In genomic region chr9:11933926-11934325, GRCh38 we compare ENCODE assay signal across 15 cellular contexts.
DNase-seq lines count a peak whose midpoint lies in the region; ATAC-seq, FAIRE-seq and TF ChIP-seq lines count a peak whose summit lies in the region.
"Had no signal": no experiment of that assay in that cellular context is flagged by ENCODE, and none has a peak within 500 bp of the region (broad histone marks: within the 10 kb centered on the region; RNA-seq: fewer than 3 reads in every experiment).

No MANE protein-coding gene starts in this region.

- H3K9me3 ChIP-seq in MG63 (no peaks in the 10 kb centered on the region), mucosa of descending colon (peaks cover 21% of the 10 kb centered on the region)

- no peak for ATAC-seq in HG03280 (IDR thresholded peaks at IDR 0.05; ENCODE audit: unreplicated experiment)
- ATAC-seq in mucosa of descending colon, result no peak
- ATAC-seq in stimulated activated naive CD8-positive, alpha-beta T cell treated with anti-CD3 and anti-CD28 coated beads, Interleukin-15, Interleukin-2, amounts not matched to agents 100 U/mL and 50 U/mL, for 24 hours, result no peak
- ATAC-seq: K562 had no signal

- no peaks in the 10 kb centered on the region for H3K4me1 ChIP-seq in mucosa of descending colon (ENCODE audit: low read depth)

- TF ChIP-seq CTCF in D721Med (IDR thresholded peaks at IDR 0.05; ENCODE audit: insufficient read depth, missing control alignments) (no peak), kidney epithelial cell (IDR thresholded peaks at IDR 0.05; ENCODE audit: insufficient read depth, low read length, poor library complexity, severe bottlenecking) (no peak), mucosa of descending colon (IDR thresholded peaks at IDR 0.05) (no peak)

- DNase-seq in D721Med (ENCODE audit: insufficient read length, low spot score), result no peak
- DNase-seq in MG63, result peak; percentile 50
- peak; percentile 37 for DNase-seq in astrocyte of the hippocampus (ENCODE audit: low read depth, low spot score)
- peak; percentile 44 for DNase-seq in kidney epithelial cell (ENCODE audit: low read depth)
- DNase-seq in mucosa of descending colon, result no peak
- no peak for DNase-seq in activated CD4-positive, CD25-positive, alpha-beta regulatory T cell treated with anti-CD3 and anti-CD28 coated beads, Interleukin-2, amount 50 U/mL, for 72 hours
- DNase-seq in stimulated activated naive CD8-positive, alpha-beta T cell treated with anti-CD3 and anti-CD28 coated beads, Interleukin-15, Interleukin-2, amounts not matched to agents 100 U/mL and 50 U/mL, for 24 hours, result no peak
- DNase-seq: CD4-positive, alpha-beta T cell; endodermal cell; H9; NCI-H2227 treated with DMSO at 0.1 percent for 48 hours; SHP77 had no signal

- H3K4me3 ChIP-seq in MG63 (no peak overlapping the region), kidney epithelial cell (ENCODE audit: low read depth, low read length) (no peak overlapping the region), mucosa of descending colon (no peak overlapping the region)
- H3K4me3 ChIP-seq: K562 had no signal

- peak; percentile 11 for FAIRE-seq in D721Med (lab: Jason Lieb, UNC)
- FAIRE-seq: K562, TTC549 had no signal

- H3K27me3 ChIP-seq in MG63, result no peaks in the 10 kb centered on the region
- no peaks in the 10 kb centered on the region for H3K27me3 ChIP-seq in kidney epithelial cell (ENCODE audit: control insufficient read depth, insufficient read depth, low read length)

- H3K36me3 ChIP-seq in MG63, result no peaks in the 10 kb centered on the region
- no peaks in the 10 kb centered on the region for H3K36me3 ChIP-seq in kidney epithelial cell (ENCODE audit: control insufficient read depth, insufficient read depth, low read length)
- no peaks in the 10 kb centered on the region for H3K36me3 ChIP-seq in mucosa of descending colon (ENCODE audit: low read depth)

- intact Hi-C loops in mucosa of descending colon (cut with DNase I, micrococcal nuclease), result no loop called here

Comparison
In these comparisons a context has a peak if more than half of its experiments do, and no peak if none do; other contexts are left out.
1. DNase-seq: peak in MG63 (single experiment), astrocyte of the hippocampus (single experiment) and kidney epithelial cell (single experiment); none in D721Med (single experiment), mucosa of descending colon (0 of 3), activated CD4-positive, CD25-positive, alpha-beta regulatory T cell treated with anti-CD3 and anti-CD28 coated beads, Interleukin-2, amount 50 U/mL, for 72 hours (single experiment) and stimulated activated naive CD8-positive, alpha-beta T cell treated with anti-CD3 and anti-CD28 coated beads, Interleukin-15, Interleukin-2, amounts not matched to agents 100 U/mL and 50 U/mL, for 24 hours (single experiment).